ENCODE assay signal across 12 cellular contexts in genomic region chr19:49403404-49404187, GRCh38. TPM values are rescaled to one million over a fixed set of nuclear protein-coding genes. Genes with fewer than 3 reads are reported as not detected.
DNase-seq lines count a peak whose midpoint lies in the region; ATAC-seq, FAIRE-seq and TF ChIP-seq lines count a peak whose summit lies in the region.
"Had no signal": no experiment of that assay in that cellular context is flagged by ENCODE, and none has a peak within 500 bp of the region (broad histone marks: within the 10 kb centered on the region; RNA-seq: fewer than 3 reads in every experiment).

No MANE protein-coding gene starts in this region.

- TF ChIP-seq CTCF in A673 (conservative IDR thresholded peaks at IDR 0.05; ENCODE audit: low read depth, low read length) (no peak), hepatocyte (IDR thresholded peaks at IDR 0.05; ENCODE audit: poor library complexity) (no peak), HepG2 (CRISPR knock-in tag; IDR thresholded peaks at IDR 0.05) (no peak)

- H3K27me3 ChIP-seq in A673 (replicated peaks; ENCODE audit: insufficient read depth, low read depth, low read length, poor library complexity) (no peaks in the 10 kb centered on the region), HUES6 (ENCODE audit: control insufficient read depth, insufficient read depth, low read length) (no peaks in the 10 kb centered on the region), hepatocyte (no peaks in the 10 kb centered on the region), HepG2 (ENCODE audit: control insufficient read depth in 1 of 2, insufficient read depth in 2 of 2, low read length in 2 of 2) (peaks cover 7 to 17% of the 10 kb centered on the region in 2 experiments; a peak in 4 of 5 replicates)

- H3K79me2 ChIP-seq in hepatocyte (no peaks in the 10 kb centered on the region), HepG2 (ENCODE audit: insufficient read depth, low read length) (no peaks in the 10 kb centered on the region)

- no peak for ATAC-seq in HG02642 (IDR thresholded peaks at IDR 0.05; ENCODE audit: poor library complexity, unreplicated experiment)
- no peak for ATAC-seq in HepG2
- no peak for ATAC-seq in GM19328 (IDR thresholded peaks at IDR 0.05; ENCODE audit: unreplicated experiment)

- no peak for FAIRE-seq in HepG2 (lab: Jason Lieb, UNC)
- FAIRE-seq: endometrium had no signal

- no peak overlapping the region for H3K4me3 ChIP-seq in A673 (ENCODE audit: low read depth, low read length, poor library complexity, severe bottlenecking)
- peak overlapping the region; percentile 23 for H3K4me3 ChIP-seq in HUES6 (ENCODE audit: low read depth, low read length)
- no peak overlapping the region for H3K4me3 ChIP-seq in hepatocyte
- no peak overlapping the region for H3K4me3 ChIP-seq in HepG2 (replicated peaks in 1 of 3; ENCODE audit: insufficient read depth in 1 of 3, low read depth in 2 of 3, low read length in 3 of 3)

- DNase-seq in A673 (ENCODE audit: low spot score): peak; percentile 82
- DNase-seq in NCI-H82 (lab: John Stamatoyannopoulos, UW): peak; percentile 78
- DNase-seq in hepatocyte (ENCODE audit: low spot score): no peak
- no peak for DNase-seq in RKO (ENCODE audit: low spot score)
- DNase-seq in HepG2 (ENCODE audit: low spot score): no peak

- TF ChIP-seq POLR2A in HepG2 (IDR thresholded peaks at IDR 0.05; ENCODE audit: insufficient read depth in 1 of 2, low read depth in 2 of 2, low read length in 2 of 2): no peak

- peak overlapping the region; percentile 26 for H3K27ac ChIP-seq in A673 (ENCODE audit: low read depth, low read length, poor library complexity, severe bottlenecking)
- no peak overlapping the region for H3K27ac ChIP-seq in HUES6 (ENCODE audit: low read depth, low read length)
- H3K27ac ChIP-seq in hepatocyte: peak overlapping the region; percentile 51
- no peak overlapping the region for H3K27ac ChIP-seq in HepG2 (ENCODE audit: extremely low read length, insufficient read depth, low read length)

- H2AFZ ChIP-seq in hepatocyte: no peak overlapping the region
- H2AFZ ChIP-seq in HepG2 (ENCODE audit: low read length): no peak overlapping the region

- no peaks in the 10 kb centered on the region for H3K9me3 ChIP-seq in A673 (ENCODE audit: low read depth, low read length, poor library complexity, severe bottlenecking)
- no peaks in the 10 kb centered on the region for H3K9me3 ChIP-seq in HUES6 (ENCODE audit: control insufficient read depth, insufficient read depth, low read depth, low read length)
- no peaks in the 10 kb centered on the region for H3K9me3 ChIP-seq in hepatocyte (ENCODE audit: low read depth)
- no peaks in the 10 kb centered on the region for H3K9me3 ChIP-seq in HepG2 (ENCODE audit: low read length)

- CTCF ChIA-PET in A673 (lab: Charles Lee) (interaction anchor here (0.6 to 0.7 kb wide), 2 partner anchors 12 to 236 kb away, joined by 3 read pairs; partner anchors contain the start of gene RRAS), HepG2 (lab: Yijun Ruan, JAX; ENCODE audit: low intra/inter-chr PET ratio, low total read pairs) (no interaction called here)

- peak overlapping the region; percentile 46 for H3K9ac ChIP-seq in HUES6 (ENCODE audit: low read length)
- no peak overlapping the region for H3K9ac ChIP-seq in HepG2 (ENCODE audit: insufficient read depth, low read depth, low read length)

- H3K36me3 ChIP-seq in A673 (ENCODE audit: insufficient read depth, low read length, poor library complexity, severe bottlenecking) (no peaks in the 10 kb centered on the region), HUES6 (ENCODE audit: control insufficient read depth, insufficient read depth, low read length) (no peaks in the 10 kb centered on the region), hepatocyte (replicated peaks; ENCODE audit: insufficient read depth, low read depth) (no peaks in the 10 kb centered on the region), HepG2 (replicated peaks in 1 of 2; ENCODE audit: control insufficient read depth in 1 of 2, insufficient read depth in 2 of 2, low read length in 2 of 2) (no peaks in the 10 kb centered on the region)

- H4K20me1 ChIP-seq in hepatocyte (ENCODE audit: insufficient read depth, poor library complexity, severe bottlenecking) (no peaks in the 10 kb centered on the region), HepG2 (ENCODE audit: insufficient read depth, low read length) (no peaks in the 10 kb centered on the region)

- TF ChIP-seq RAD21 in HepG2 (CRISPR knock-in tag; IDR thresholded peaks at IDR 0.05): no peak

- in situ Hi-C loops in HepG2 (cut with HindIII; ENCODE audit: extremely low pct_ligation_motif_present, low pct_unique_long_range_greater_than_20kb): no loop called here

- POLR2A ChIA-PET in A673 (lab: Charles Lee; ENCODE audit: low non-redundant PET): interaction anchor here (0.5 kb wide), 2 partner anchors 18 to 64 kb away, joined by 5 read pairs; no protein-coding TSS in a partner anchor
- POLR2A ChIA-PET in HepG2 (lab: Yijun Ruan, JAX): no interaction called here

- H3K9me2 ChIP-seq in hepatocyte (replicated peaks; ENCODE audit: insufficient read depth): no peaks in the 10 kb centered on the region

- H3K4me2 ChIP-seq in hepatocyte: no peak overlapping the region
- H3K4me2 ChIP-seq in HepG2 (ENCODE audit: low read depth, low read length): no peak overlapping the region

- BruUV-seq in A673 (replicated peaks; lab: Mats Ljungman, UMichigan) (no TSS peak), HepG2 (replicated peaks; lab: Mats Ljungman, UMichigan) (no TSS peak)

- TF ChIP-seq EP300 in HepG2 (IDR thresholded peaks at IDR 0.05; ENCODE audit: low read depth in 2 of 2, low read length in 2 of 2) (no peak), HepG2 (CRISPR knock-in tag; IDR thresholded peaks at IDR 0.05; ENCODE audit: borderline replicate concordance) (no peak)

- intact Hi-C loops in A673 (cut with micrococcal nuclease; ENCODE audit: unreplicated experiment): no loop called here
- intact Hi-C loops in HepG2 (cut with micrococcal nuclease; ENCODE audit: unreplicated experiment): no loop called here

- 21% methylated on average over 7 of the region's 7 CpGs for WGBS in hepatocyte (ENCODE audit: low lambda C conversion rate, missing lambda C conversion rate)
- WGBS in HepG2 (ENCODE audit: low lambda C conversion rate): 23% methylated on average over 3 of the region's 7 CpGs

- peaks cover 14% of the 10 kb centered on the region for H3K4me1 ChIP-seq in A673 (ENCODE audit: insufficient read depth, low read length, poor library complexity, severe bottlenecking)
- peaks cover 27% of the 10 kb centered on the region for H3K4me1 ChIP-seq in HUES6 (ENCODE audit: control insufficient read depth, insufficient read depth, low read length)
- no peaks in the 10 kb centered on the region for H3K4me1 ChIP-seq in hepatocyte (ENCODE audit: insufficient read depth)
- H3K4me1 ChIP-seq in HepG2 (ENCODE audit: insufficient read depth, low read length): 0 out of 2 replicates have a peak, but pooled peaks cover 13% of the 10 kb centered on the region

RNA-seq across cellular contexts. Expression of gene KASH5, which starts 15.5 kb away (rescaled TPM):
- total RNA-seq in A673 (2021) (0.37 TPM in 1 of 2 replicates, not detected in the other), hepatocyte (not detected in 2 replicates), HepG2 (2016; rRNA removed; fragmentation: Illumina TruSeq; extraction: Trizol) (not detected in 2 replicates)
- polyA plus RNA-seq in hepatocyte (not detected in 2 replicates), HepG2 (2011; rRNA removed) (not detected in 2 replicates)
- not detected in 2 replicates for total RNA-seq in HepG2 (2016; cell fraction: cytosol; rRNA removed; fragmentation: Illumina TruSeq; extraction: Trizol; ENCODE audit: low read depth)
- total RNA-seq in HepG2 (2016; cell fraction: insoluble cytoplasmic fraction; rRNA removed; fragmentation: Illumina TruSeq; extraction: Trizol): not detected in 2 replicates
- total RNA-seq in HepG2 (2016; cell fraction: membrane; rRNA removed; fragmentation: Illumina TruSeq; extraction: Trizol): not detected in 2 replicates
- not detected in 2 replicates for total RNA-seq in HepG2 (2016; cell fraction: nucleus; rRNA removed; fragmentation: Illumina TruSeq; extraction: Trizol)
- polyA plus RNA-seq in HepG2 (2011; cell fraction: cytosol; rRNA removed): not detected in 2 replicates
- polyA plus RNA-seq in HepG2 (2011; cell fraction: nucleus; rRNA removed): not detected in 2 replicates
- polyA plus RNA-seq in HepG2 (2012): not detected in 2 replicates
- polyA plus RNA-seq in HepG2 (2016; cell fraction: cytosol; fragmentation: Illumina TruSeq; extraction: Trizol; ENCODE audit: low read depth): not detected in 2 replicates
- polyA plus RNA-seq in HepG2 (2016; cell fraction: insoluble cytoplasmic fraction; fragmentation: Illumina TruSeq; extraction: Trizol; ENCODE audit: low read depth): not detected in 2 replicates
- not detected in 2 replicates for polyA plus RNA-seq in HepG2 (2016; cell fraction: membrane; fragmentation: Illumina TruSeq; extraction: Trizol; ENCODE audit: low read depth)
- not detected in 2 replicates for polyA plus RNA-seq in HepG2 (2016; cell fraction: nucleus; fragmentation: Illumina TruSeq; extraction: Trizol; ENCODE audit: insufficient read depth, low read depth)
- polyA minus RNA-seq in HepG2 (2011; rRNA and poly(A)+ RNA removed; ENCODE audit: low replicate concordance): not detected in 2 replicates
- not detected in 2 replicates for polyA minus RNA-seq in HepG2 (2011; cell fraction: cytosol; rRNA and poly(A)+ RNA removed)
- polyA minus RNA-seq in HepG2 (2011; cell fraction: nucleus; rRNA and poly(A)+ RNA removed): not detected in 2 replicates
- total RNA-seq: mucosa of gallbladder, RPMI7951 had no signal
- polyA plus RNA-seq: BJ had no signal

RNA-seq across cellular contexts. Expression of gene PTH2, which starts 19.6 kb away (rescaled TPM):
- total RNA-seq in A673 (2021) (not detected in 2 replicates), hepatocyte (not detected in 2 replicates), HepG2 (2016; rRNA removed; fragmentation: Illumina TruSeq; extraction: Trizol) (not detected in 2 replicates)
- polyA plus RNA-seq in hepatocyte (not detected in 2 replicates), HepG2 (2011; rRNA removed) (not detected in 2 replicates)
- not detected in 2 replicates for total RNA-seq in HepG2 (2016; cell fraction: cytosol; rRNA removed; fragmentation: Illumina TruSeq; extraction: Trizol; ENCODE audit: low read depth)
- total RNA-seq in HepG2 (2016; cell fraction: insoluble cytoplasmic fraction; rRNA removed; fragmentation: Illumina TruSeq; extraction: Trizol): not detected in 2 replicates
- not detected in 2 replicates for total RNA-seq in HepG2 (2016; cell fraction: membrane; rRNA removed; fragmentation: Illumina TruSeq; extraction: Trizol)
- total RNA-seq in HepG2 (2016; cell fraction: nucleus; rRNA removed; fragmentation: Illumina TruSeq; extraction: Trizol): not detected in 2 replicates
- polyA plus RNA-seq in HepG2 (2011; cell fraction: cytosol; rRNA removed): not detected in 2 replicates
- polyA plus RNA-seq in HepG2 (2011; cell fraction: nucleus; rRNA removed): not detected in 2 replicates
- not detected in 2 replicates for polyA plus RNA-seq in HepG2 (2012)
- not detected in 2 replicates for polyA plus RNA-seq in HepG2 (2016; cell fraction: cytosol; fragmentation: Illumina TruSeq; extraction: Trizol; ENCODE audit: low read depth)
- not detected in 2 replicates for polyA plus RNA-seq in HepG2 (2016; cell fraction: insoluble cytoplasmic fraction; fragmentation: Illumina TruSeq; extraction: Trizol; ENCODE audit: low read depth)
- not detected in 2 replicates for polyA plus RNA-seq in HepG2 (2016; cell fraction: membrane; fragmentation: Illumina TruSeq; extraction: Trizol; ENCODE audit: low read depth)
- not detected in 2 replicates for polyA plus RNA-seq in HepG2 (2016; cell fraction: nucleus; fragmentation: Illumina TruSeq; extraction: Trizol; ENCODE audit: insufficient read depth, low read depth)
- not detected in 2 replicates for polyA minus RNA-seq in HepG2 (2011; rRNA and poly(A)+ RNA removed; ENCODE audit: low replicate concordance)
- not detected in 2 replicates for polyA minus RNA-seq in HepG2 (2011; cell fraction: cytosol; rRNA and poly(A)+ RNA removed)
- not detected in 2 replicates for polyA minus RNA-seq in HepG2 (2011; cell fraction: nucleus; rRNA and poly(A)+ RNA removed)
- total RNA-seq: mucosa of gallbladder, RPMI7951 had no signal
- polyA plus RNA-seq: BJ had no signal

RNA-seq across cellular contexts. Expression of gene GFY, which starts 21.6 kb away (rescaled TPM):
- not detected in 2 replicates for total RNA-seq in A673 (2021)
- not detected in 2 replicates for total RNA-seq in hepatocyte
- polyA plus RNA-seq in hepatocyte: not detected in 2 replicates
- not detected in 2 replicates for total RNA-seq in HepG2 (2016; rRNA removed; fragmentation: Illumina TruSeq; extraction: Trizol)
- not detected in 2 replicates for total RNA-seq in HepG2 (2016; cell fraction: cytosol; rRNA removed; fragmentation: Illumina TruSeq; extraction: Trizol; ENCODE audit: low read depth)
- not detected in 2 replicates for total RNA-seq in HepG2 (2016; cell fraction: insoluble cytoplasmic fraction; rRNA removed; fragmentation: Illumina TruSeq; extraction: Trizol)
- total RNA-seq in HepG2 (2016; cell fraction: membrane; rRNA removed; fragmentation: Illumina TruSeq; extraction: Trizol): not detected in 2 replicates
- not detected in 2 replicates for total RNA-seq in HepG2 (2016; cell fraction: nucleus; rRNA removed; fragmentation: Illumina TruSeq; extraction: Trizol)
- polyA plus RNA-seq in HepG2 (2011; rRNA removed): not detected in 2 replicates
- not detected in 2 replicates for polyA plus RNA-seq in HepG2 (2011; cell fraction: cytosol; rRNA removed)
- not detected in 2 replicates for polyA plus RNA-seq in HepG2 (2011; cell fraction: nucleus; rRNA removed)
- not detected in 2 replicates for polyA plus RNA-seq in HepG2 (2012)
- polyA plus RNA-seq in HepG2 (2016; cell fraction: cytosol; fragmentation: Illumina TruSeq; extraction: Trizol; ENCODE audit: low read depth): not detected in 2 replicates
- not detected in 2 replicates for polyA plus RNA-seq in HepG2 (2016; cell fraction: insoluble cytoplasmic fraction; fragmentation: Illumina TruSeq; extraction: Trizol; ENCODE audit: low read depth)
- polyA plus RNA-seq in HepG2 (2016; cell fraction: membrane; fragmentation: Illumina TruSeq; extraction: Trizol; ENCODE audit: low read depth): not detected in 2 replicates
- polyA plus RNA-seq in HepG2 (2016; cell fraction: nucleus; fragmentation: Illumina TruSeq; extraction: Trizol; ENCODE audit: insufficient read depth, low read depth): not detected in 2 replicates
- polyA minus RNA-seq in HepG2 (2011; rRNA and poly(A)+ RNA removed; ENCODE audit: low replicate concordance): not detected in 2 replicates
- not detected in 2 replicates for polyA minus RNA-seq in HepG2 (2011; cell fraction: cytosol; rRNA and poly(A)+ RNA removed)
- not detected in 2 replicates for polyA minus RNA-seq in HepG2 (2011; cell fraction: nucleus; rRNA and poly(A)+ RNA removed)
- total RNA-seq: mucosa of gallbladder, RPMI7951 had no signal
- polyA plus RNA-seq: BJ had no signal

RNA-seq across cellular contexts. Expression of gene SLC17A7, which starts 37.7 kb away (rescaled TPM):
- total RNA-seq in A673 (2021) (1.7 and 1.8 TPM in 2 replicates), hepatocyte (0.13 TPM in 1 of 2 replicates, not detected in the other), HepG2 (2016; rRNA removed; fragmentation: Illumina TruSeq; extraction: Trizol) (not detected in 2 replicates)
- polyA plus RNA-seq in hepatocyte (0.51 TPM in 1 of 2 replicates, not detected in the other), HepG2 (2011; rRNA removed) (0.32 and 0.37 TPM in 2 replicates)
- not detected in 2 replicates for total RNA-seq in HepG2 (2016; cell fraction: cytosol; rRNA removed; fragmentation: Illumina TruSeq; extraction: Trizol; ENCODE audit: low read depth)
- 0.06 TPM in 1 of 2 replicates, not detected in the other for total RNA-seq in HepG2 (2016; cell fraction: insoluble cytoplasmic fraction; rRNA removed; fragmentation: Illumina TruSeq; extraction: Trizol)
- 0.06 TPM in 1 of 2 replicates, not detected in the other for total RNA-seq in HepG2 (2016; cell fraction: membrane; rRNA removed; fragmentation: Illumina TruSeq; extraction: Trizol)
- total RNA-seq in HepG2 (2016; cell fraction: nucleus; rRNA removed; fragmentation: Illumina TruSeq; extraction: Trizol): not detected in 2 replicates
- polyA plus RNA-seq in HepG2 (2011; cell fraction: cytosol; rRNA removed): 0.15 and 0.22 TPM in 2 replicates
- 1.9 and 2.4 TPM in 2 replicates for polyA plus RNA-seq in HepG2 (2011; cell fraction: nucleus; rRNA removed)
- 0.17 and 0.37 TPM in 2 replicates for polyA plus RNA-seq in HepG2 (2012)
- 0.03 and 0.05 TPM in 2 replicates for polyA plus RNA-seq in HepG2 (2016; cell fraction: cytosol; fragmentation: Illumina TruSeq; extraction: Trizol; ENCODE audit: low read depth)
- polyA plus RNA-seq in HepG2 (2016; cell fraction: insoluble cytoplasmic fraction; fragmentation: Illumina TruSeq; extraction: Trizol; ENCODE audit: low read depth): 0.09 and 0.10 TPM in 2 replicates
- polyA plus RNA-seq in HepG2 (2016; cell fraction: membrane; fragmentation: Illumina TruSeq; extraction: Trizol; ENCODE audit: low read depth): not detected in 2 replicates
- polyA plus RNA-seq in HepG2 (2016; cell fraction: nucleus; fragmentation: Illumina TruSeq; extraction: Trizol; ENCODE audit: insufficient read depth, low read depth): 0.40 and 0.49 TPM in 2 replicates
- 0.19 and 0.34 TPM in 2 replicates for polyA minus RNA-seq in HepG2 (2011; rRNA and poly(A)+ RNA removed; ENCODE audit: low replicate concordance)
- 0.40 TPM in 1 of 2 replicates, not detected in the other for polyA minus RNA-seq in HepG2 (2011; cell fraction: cytosol; rRNA and poly(A)+ RNA removed)
- 0.77 and 1.6 TPM in 2 replicates for polyA minus RNA-seq in HepG2 (2011; cell fraction: nucleus; rRNA and poly(A)+ RNA removed)

RNA-seq across cellular contexts. Expression of gene DKKL1, which starts 39.9 kb away (rescaled TPM):
- total RNA-seq in A673 (2021): 1.2 and 1.6 TPM in 2 replicates
- total RNA-seq in hepatocyte: 2.2 and 2.9 TPM in 2 replicates
- 4.0 and 6.0 TPM in 2 replicates for polyA plus RNA-seq in hepatocyte
- total RNA-seq in HepG2 (2016; rRNA removed; fragmentation: Illumina TruSeq; extraction: Trizol): 0.31 TPM in 1 of 2 replicates, not detected in the other
- total RNA-seq in HepG2 (2016; cell fraction: cytosol; rRNA removed; fragmentation: Illumina TruSeq; extraction: Trizol; ENCODE audit: low read depth): not detected in 2 replicates
- total RNA-seq in HepG2 (2016; cell fraction: insoluble cytoplasmic fraction; rRNA removed; fragmentation: Illumina TruSeq; extraction: Trizol): 0.17 TPM in 1 of 2 replicates, not detected in the other
- not detected in 2 replicates for total RNA-seq in HepG2 (2016; cell fraction: membrane; rRNA removed; fragmentation: Illumina TruSeq; extraction: Trizol)
- total RNA-seq in HepG2 (2016; cell fraction: nucleus; rRNA removed; fragmentation: Illumina TruSeq; extraction: Trizol): not detected in 2 replicates
- polyA plus RNA-seq in HepG2 (2011; rRNA removed): 0.30 and 0.33 TPM in 2 replicates
- polyA plus RNA-seq in HepG2 (2011; cell fraction: cytosol; rRNA removed): 0.13 and 0.24 TPM in 2 replicates
- 0.16 and 0.45 TPM in 2 replicates for polyA plus RNA-seq in HepG2 (2011; cell fraction: nucleus; rRNA removed)
- polyA plus RNA-seq in HepG2 (2012): 0.29 TPM in 1 of 2 replicates, not detected in the other
- polyA plus RNA-seq in HepG2 (2016; cell fraction: cytosol; fragmentation: Illumina TruSeq; extraction: Trizol; ENCODE audit: low read depth): not detected in 2 replicates
- polyA plus RNA-seq in HepG2 (2016; cell fraction: insoluble cytoplasmic fraction; fragmentation: Illumina TruSeq; extraction: Trizol; ENCODE audit: low read depth): not detected in 2 replicates
- polyA plus RNA-seq in HepG2 (2016; cell fraction: membrane; fragmentation: Illumina TruSeq; extraction: Trizol; ENCODE audit: low read depth): not detected in 2 replicates
- 1.0 TPM in 1 of 2 replicates, not detected in the other for polyA plus RNA-seq in HepG2 (2016; cell fraction: nucleus; fragmentation: Illumina TruSeq; extraction: Trizol; ENCODE audit: insufficient read depth, low read depth)
- polyA minus RNA-seq in HepG2 (2011; rRNA and poly(A)+ RNA removed; ENCODE audit: low replicate concordance): not detected in 2 replicates
- not detected in 2 replicates for polyA minus RNA-seq in HepG2 (2011; cell fraction: cytosol; rRNA and poly(A)+ RNA removed)
- polyA minus RNA-seq in HepG2 (2011; cell fraction: nucleus; rRNA and poly(A)+ RNA removed): not detected in 2 replicates
- total RNA-seq: mucosa of gallbladder had no signal

Comparison
In these comparisons a context has a peak if more than half of its experiments do, and no peak if none do; other contexts are left out.
1. DNase-seq: peak in A673 (single experiment) and NCI-H82 (single experiment); none in hepatocyte (single experiment), RKO (single experiment) and HepG2 (single experiment).
2. H3K27ac ChIP-seq: peak in A673 (single experiment) and hepatocyte (single experiment); none in HUES6 (single experiment) and HepG2 (single experiment).